Comparison of ENCODE assay signal across 21 cellular contexts in genomic region chr20:54212226-54212625, GRCh38. TPM values are rescaled to one million over a fixed set of nuclear protein-coding genes. Genes with fewer than 3 reads are reported as not detected.
A peak's percentile ranks its signal among the peaks of the same experiment; 100 is the strongest.
DNase-seq lines count a peak whose midpoint lies in the region; TF ChIP-seq lines count a peak whose summit lies in the region.
"Had no signal": no experiment of that assay in that cellular context is flagged by ENCODE, and none has a peak within 500 bp of the region (broad histone marks: within the 10 kb centered on the region; RNA-seq: fewer than 3 reads in every experiment).

No MANE protein-coding gene starts in this region.

- peaks cover 21% of the 10 kb centered on the region for H3K4me1 ChIP-seq in MM.1S (ENCODE audit: low read length)
- peaks cover 24% of the 10 kb centered on the region for H3K4me1 ChIP-seq in CD8-positive, alpha-beta memory T cell (ENCODE audit: insufficient read depth, low read length)

- H3K36me3 ChIP-seq in MM.1S (replicated peaks; ENCODE audit: insufficient read depth, low read length): peaks cover 3% of the 10 kb centered on the region; the same call in 1 of the 2 replicates
- peaks cover 10% of the 10 kb centered on the region for H3K36me3 ChIP-seq in CD8-positive, alpha-beta memory T cell (ENCODE audit: insufficient read depth, low read length)

- no peak overlapping the region for H3K9ac ChIP-seq in MM.1S (ENCODE audit: low read length)
- H3K9ac ChIP-seq: neural progenitor cell had no signal

- POLR2A ChIA-PET in CD8-positive, alpha-beta memory T cell (lab: Charles Lee): no interaction called here

- H3K79me2 ChIP-seq in MM.1S (ENCODE audit: low read length): peaks cover 78% of the 10 kb centered on the region

- no peaks in the 10 kb centered on the region for H4K20me1 ChIP-seq in MM.1S (ENCODE audit: insufficient read depth, low read length)

- H3K4me3 Mint-ChIP-seq in CD8-positive, alpha-beta memory T cell: peak overlapping the region in 2 of 7 donors; percentile 14 to 54
- H3K4me3 Mint-ChIP-seq: activated T-helper 17 cell treated with anti-CD3 and anti-CD28 coated beads, Interleukin-2, amount 50 U/mL, for 72 hours; CD4-positive, alpha-beta memory T cell; neural progenitor cell; type B pancreatic cell had no signal

- no peaks in the 10 kb centered on the region for H3K27me3 ChIP-seq in MM.1S (replicated peaks; ENCODE audit: insufficient read depth, low read length)
- H3K27me3 ChIP-seq in CD8-positive, alpha-beta memory T cell (ENCODE audit: insufficient read depth, low read length, poor library complexity, severe bottlenecking): no peaks in the 10 kb centered on the region
- H3K27me3 ChIP-seq: neural progenitor cell had no signal

- H3K27ac Mint-ChIP-seq in CD8-positive, alpha-beta memory T cell: no peak overlapping the region
- H3K27ac Mint-ChIP-seq: activated T-helper 17 cell treated with anti-CD3 and anti-CD28 coated beads, Interleukin-2, amount 50 U/mL, for 72 hours; CD4-positive, alpha-beta memory T cell; neural progenitor cell; type B pancreatic cell had no signal

- no peaks in the 10 kb centered on the region for H3K9me3 Mint-ChIP-seq in CD8-positive, alpha-beta memory T cell
- H3K9me3 Mint-ChIP-seq: activated T-helper 17 cell treated with anti-CD3 and anti-CD28 coated beads, Interleukin-2, amount 50 U/mL, for 72 hours; type B pancreatic cell had no signal

- peaks cover 31 to 66% (median 58%) of the 10 kb centered on the region in 3 donors for H3K4me1 Mint-ChIP-seq in CD8-positive, alpha-beta memory T cell

- H3K9me2 ChIP-seq in MM.1S (replicated peaks; ENCODE audit: insufficient read depth, low read length): no peaks in the 10 kb centered on the region

- TF ChIP-seq CTCF in AG09309 (IDR thresholded peaks at IDR 0.05; ENCODE audit: control insufficient read depth, insufficient read depth, low read depth, low read length, missing control alignments) (no peak), HFF-Myc (IDR thresholded peaks at IDR 0.05; ENCODE audit: low read depth, low read length, missing control alignments) (no peak), MM.1S (IDR thresholded peaks at IDR 0.05; ENCODE audit: low read length) (no peak)

- peaks cover 0 to 2% of the 10 kb centered on the region in 2 donors for H3K27me3 Mint-ChIP-seq in CD8-positive, alpha-beta memory T cell
- H3K27me3 Mint-ChIP-seq: activated T-helper 17 cell treated with anti-CD3 and anti-CD28 coated beads, Interleukin-2, amount 50 U/mL, for 72 hours; CD4-positive, alpha-beta memory T cell; type B pancreatic cell had no signal

- no peaks in the 10 kb centered on the region for H3K9me3 ChIP-seq in MM.1S (replicated peaks; ENCODE audit: insufficient read depth, low read length)
- H3K9me3 ChIP-seq in CD8-positive, alpha-beta memory T cell (ENCODE audit: low read length): no peaks in the 10 kb centered on the region

- H3K27ac ChIP-seq in MM.1S (ENCODE audit: low read length): no peak overlapping the region
- H3K27ac ChIP-seq in CD8-positive, alpha-beta memory T cell (ENCODE audit: low read depth, low read length): no peak overlapping the region
- H3K27ac ChIP-seq: neural progenitor cell had no signal

- DNase-seq in AG09309 (ENCODE audit: low read depth): peak; percentile 31
- peak; percentile 56 for DNase-seq in HFF-Myc (ENCODE audit: extremely low read depth, low read depth)
- peak; percentile 84 for DNase-seq in amniotic epithelial cell (ENCODE audit: low read depth)
- peak; percentile 85 for DNase-seq in hepatic stellate cell (ENCODE audit: low spot score)
- no peak for DNase-seq in activated CD4-positive, alpha-beta T cell treated with anti-CD3 and anti-CD28 coated beads, Interleukin-2, amount 50 U/mL, for 4 hours
- no peak for DNase-seq in NCI-H128 (lab: John Stamatoyannopoulos, UW; ENCODE audit: unreplicated experiment)
- DNase-seq in MM.1S: no peak
- no peak for DNase-seq in CD8-positive, alpha-beta memory T cell
- DNase-seq: CD4-positive, alpha-beta memory T cell; effector CD4-positive, alpha-beta T cell; H7; midbrain; NCI-H1092 treated with DMSO at 0.1 percent for 48 hours; NCI-H69; SIG-M5; stimulated activated naive CD8-positive, alpha-beta T cell treated with anti-CD3 and anti-CD28 coated beads, Interleukin-15, Interleukin-2, amounts not matched to agents 100 U/mL and 50 U/mL, for 24 hours had no signal

- no peak overlapping the region for H2AFZ ChIP-seq in MM.1S (ENCODE audit: low read length)
- H2AFZ ChIP-seq: neural progenitor cell had no signal

- H3K4me3 ChIP-seq in AG09309 (ENCODE audit: control insufficient read depth, low read depth, low read length) (no peak overlapping the region), HFF-Myc (replicated peaks; ENCODE audit: low read depth, low read length) (no peak overlapping the region), MM.1S (ENCODE audit: low read length) (no peak overlapping the region)
- H3K4me3 ChIP-seq in CD8-positive, alpha-beta memory T cell (ENCODE audit: low read length): no peak overlapping the region
- H3K4me3 ChIP-seq: K562, neural progenitor cell had no signal

- no peak overlapping the region for H3K4me2 ChIP-seq in MM.1S (ENCODE audit: low read depth, low read length)
- H3K4me2 ChIP-seq: neural progenitor cell had no signal

- H3F3A ChIP-seq in MM.1S (ENCODE audit: insufficient read depth, low read length): no peaks in the 10 kb centered on the region

- peaks cover 0 to 47% (median 7%) of the 10 kb centered on the region in 3 donors for H3K36me3 Mint-ChIP-seq in CD8-positive, alpha-beta memory T cell

- CTCF ChIA-PET in CD8-positive, alpha-beta memory T cell (lab: Charles Lee): interaction anchor here (5.1 kb wide), 1 partner anchor 12 kb away, joined by 25 read pairs; no protein-coding TSS in a partner anchor

RNA-seq across cellular contexts. Expression of gene PFDN4, which starts 4.3 kb away (rescaled TPM):
- 10 to 100 TPM; 37.1 to 41.3 TPM for total RNA-seq in CD8-positive, alpha-beta memory T cell
- polyA plus RNA-seq in CD8-positive, alpha-beta memory T cell: 42.5 TPM

RNA-seq across cellular contexts. Expression of gene CYP24A1, which starts 38.4 kb away (rescaled TPM):
- total RNA-seq in CD8-positive, alpha-beta memory T cell: under 1 TPM; 0.37 to 0.58 TPM
- 0.40 TPM for polyA plus RNA-seq in CD8-positive, alpha-beta memory T cell
- total RNA-seq: K562; T-helper 2 cell treated with Interferon-gamma antibody and Interleukin-4, amounts not matched to agents 100 ng/mL and 5 ng/mL, for 36 hours had no signal

Comparison
In these comparisons a context has a peak if more than half of its experiments do, and no peak if none do; other contexts are left out.
1. DNase-seq: peak in AG09309 (single experiment), HFF-Myc (single experiment), amniotic epithelial cell (single experiment) and hepatic stellate cell (single experiment); none in activated CD4-positive, alpha-beta T cell treated with anti-CD3 and anti-CD28 coated beads, Interleukin-2, amount 50 U/mL, for 4 hours (0 of 2), NCI-H128 (single experiment), MM.1S (single experiment) and CD8-positive, alpha-beta memory T cell (0 of 5).